ENCODE assay signal across 9 cellular contexts in the genomic region with DNA sequence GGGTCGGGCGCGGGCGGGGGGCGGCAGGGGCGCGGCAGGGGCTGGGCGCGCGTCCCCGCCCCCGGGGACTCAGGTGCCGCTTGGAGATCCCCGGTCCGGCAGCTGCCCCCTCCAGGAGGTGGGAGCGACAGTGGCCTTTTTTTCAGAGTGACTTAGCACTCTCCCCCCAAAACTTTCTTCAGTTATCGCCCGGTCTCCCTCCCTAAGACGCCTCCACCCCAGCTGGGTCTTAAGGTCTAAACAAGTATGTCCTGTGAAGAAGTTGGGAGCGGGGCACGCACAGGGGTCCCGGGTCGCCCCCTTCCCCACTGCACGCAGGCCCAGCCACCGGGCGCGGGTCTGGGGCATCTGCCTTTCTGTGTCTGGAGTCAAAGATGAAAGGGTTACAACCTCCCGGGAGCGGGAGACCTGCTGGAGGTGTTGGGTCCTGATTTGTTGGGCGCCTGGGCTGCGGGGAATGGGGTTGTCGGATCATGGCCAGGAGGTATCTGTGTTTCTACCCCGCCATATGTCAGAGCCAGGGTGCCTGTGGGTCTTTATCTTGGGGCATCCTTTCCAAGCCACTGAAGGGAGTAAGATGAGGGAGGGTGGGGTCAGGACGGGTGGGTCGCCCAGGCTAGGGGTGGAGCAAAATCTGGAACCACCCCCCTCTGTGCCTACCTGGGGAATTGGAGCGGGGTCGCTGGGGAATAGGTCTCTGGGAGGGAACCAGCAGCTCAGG. TPM values are rescaled to one million over a fixed set of nuclear protein-coding genes. Genes with fewer than 3 reads are reported as not detected.
DNase-seq lines count a peak whose midpoint lies in the region; ATAC-seq, FAIRE-seq and TF ChIP-seq lines count a peak whose summit lies in the region.
"Had no signal": no experiment of that assay in that cellular context is flagged by ENCODE, and none has a peak within 500 bp of the region (broad histone marks: within the 10 kb centered on the region; RNA-seq: fewer than 3 reads in every experiment).

No MANE protein-coding gene starts in this region.

- H3K36me3 ChIP-seq in HEK293 (ENCODE audit: control insufficient read depth in 2 of 2, insufficient read depth in 1 of 2, low read length in 2 of 2) (no peaks in the 10 kb centered on the region), psoas muscle (ENCODE audit: insufficient read depth in 1 of 2, low read depth in 1 of 2) (no peaks in the 10 kb centered on the region), kidney (ENCODE audit: control insufficient read depth in 1 of 2, insufficient read depth in 2 of 2, low read length in 2 of 2) (no peaks in the 10 kb centered on the region)

- no peaks in the 10 kb centered on the region for H3K9me3 Mint-ChIP-seq in activated CD4-positive, alpha-beta T cell treated with anti-CD3 and anti-CD28 coated beads, Interleukin-2, amount 10 ng/mL, durations not matched to agents 7 days and 5 days

- DNase-seq in activated CD4-positive, alpha-beta T cell treated with anti-CD3 and anti-CD28 coated beads, Interleukin-2, amount 10 ng/mL, durations not matched to agents 7 days and 5 days = peak; percentile 66
- DNase-seq in fibroblast of mammary gland (ENCODE audit: low read depth) = no peak
- DNase-seq in psoas muscle = no peak
- no peak for DNase-seq in glomerular visceral epithelial cell (ENCODE audit: extremely low spot score)
- no peak for DNase-seq in A172 (ENCODE audit: low spot score)
- DNase-seq in kidney = no peak
- no peak for DNase-seq in cortex of kidney (lab: John Stamatoyannopoulos, UW)

- H3K27me3 ChIP-seq in psoas muscle (ENCODE audit: insufficient read depth in 3 of 3, low read length in 2 of 3) = peaks cover 0 to 13% (median 8%) of the 10 kb centered on the region in 3 donors

- H3K4me1 ChIP-seq in HEK293 (ENCODE audit: control insufficient read depth, insufficient read depth, low read length) = no peaks in the 10 kb centered on the region; the same call in 1 of the 2 replicates
- peaks cover 3% of the 10 kb centered on the region for H3K4me1 ChIP-seq in psoas muscle
- no peaks in the 10 kb centered on the region for H3K4me1 ChIP-seq in kidney (ENCODE audit: control insufficient read depth in 1 of 2, insufficient read depth in 1 of 2, low read depth in 1 of 2, low read length in 2 of 2)

- ATAC-seq in psoas muscle = no peak

- no peak overlapping the region for H3K27ac ChIP-seq in HEK293 (ENCODE audit: extremely low read depth, low read depth, low read length)
- no peak overlapping the region for H3K27ac ChIP-seq in psoas muscle
- peak overlapping the region in 1 of 2 donors; percentile 3 for H3K27ac ChIP-seq in kidney (ENCODE audit: low read depth in 2 of 2, low read length in 2 of 2)

- peaks cover 53% of the 10 kb centered on the region for H3K4me1 Mint-ChIP-seq in activated CD4-positive, alpha-beta T cell treated with anti-CD3 and anti-CD28 coated beads, Interleukin-2, amount 10 ng/mL, durations not matched to agents 7 days and 5 days

- H3K4me3 ChIP-seq in HEK293 (ENCODE audit: low read depth, low read length) (peak overlapping the region; percentile 55), fibroblast of mammary gland (ENCODE audit: control insufficient read depth, low read depth, low read length) (peak overlapping the region; percentile 27), psoas muscle (peak overlapping the region; percentile 70), kidney (ENCODE audit: low read length in 2 of 2) (peak overlapping the region in 1 of 2 donors; percentile 32)

- FAIRE-seq in kidney (lab: Jason Lieb, UNC) = no peak

- H3K27ac Mint-ChIP-seq in activated CD4-positive, alpha-beta T cell treated with anti-CD3 and anti-CD28 coated beads, Interleukin-2, amount 10 ng/mL, durations not matched to agents 7 days and 5 days = peak overlapping the region; percentile 100

- 28 to 40% (median 39%) methylated on average over 25 to 37 of the region's 37 CpGs for whole genome bisulfite sequencing in psoas muscle, 3 donors

- CTCF ChIA-PET in HEK293 (lab: Yijun Ruan, JAX) = interaction anchor here (0.6 to 10.4 kb wide), 8 partner anchors 11 to 203 kb away, joined by 3 to 192 read pairs (median 4); a partner anchor contains a TSS
- CTCF ChIA-PET in activated CD4-positive, alpha-beta T cell treated with anti-CD3 and anti-CD28 coated beads, Interleukin-2, amount 10 ng/mL, durations not matched to agents 7 days and 5 days (lab: Charles Lee) = interaction anchor here (1.0 to 4.1 kb wide), 5 partner anchors 24 to 163 kb away, joined by 3 to 21 read pairs (median 4); a partner anchor contains a TSS

- POLR2A ChIA-PET in HEK293 (lab: Yijun Ruan, JAX) = interaction anchor here (1.7 to 1.8 kb wide), 2 partner anchors 13 to 74 kb away, joined by 4 to 8 read pairs; a partner anchor contains a TSS
- POLR2A ChIA-PET in activated CD4-positive, alpha-beta T cell treated with anti-CD3 and anti-CD28 coated beads, Interleukin-2, amount 10 ng/mL, durations not matched to agents 7 days and 5 days (lab: Charles Lee) = interaction anchor here (0.6 kb wide), 1 partner anchor 532 kb away, joined by 3 read pairs; no protein-coding TSS in a partner anchor

- H3K36me3 Mint-ChIP-seq in activated CD4-positive, alpha-beta T cell treated with anti-CD3 and anti-CD28 coated beads, Interleukin-2, amount 10 ng/mL, durations not matched to agents 7 days and 5 days (ENCODE audit: low read depth) = peaks cover 66% of the 10 kb centered on the region

- H3K27me3 Mint-ChIP-seq in activated CD4-positive, alpha-beta T cell treated with anti-CD3 and anti-CD28 coated beads, Interleukin-2, amount 10 ng/mL, durations not matched to agents 7 days and 5 days = no peaks in the 10 kb centered on the region

- H3K9me3 ChIP-seq in HEK293 (ENCODE audit: control insufficient read depth, insufficient read depth, low read depth, low read length) (no peaks in the 10 kb centered on the region), psoas muscle (no peaks in the 10 kb centered on the region), kidney (ENCODE audit: control insufficient read depth in 1 of 2, low read length in 2 of 2) (no peaks in the 10 kb centered on the region)

- TF ChIP-seq CTCF in HEK293 (tag by site-specific recombination; IDR thresholded peaks at IDR 0.05) (no peak), fibroblast of mammary gland (conservative IDR thresholded peaks at IDR 0.05; ENCODE audit: control insufficient read depth, insufficient read depth, low read depth, low read length) (no peak), psoas muscle (IDR thresholded peaks at IDR 0.05) (no peak), kidney (IDR thresholded peaks at IDR 0.05; ENCODE audit: borderline replicate concordance, extremely low read depth, insufficient read depth) (no peak)

- intact Hi-C loops in psoas muscle (cut with DNase I) (loop anchor here in 1 of 2 donors (5.0 kb wide), 1 partner anchor 365 kb away; no protein-coding TSS in a partner anchor), kidney (cut with DNase I) (loop anchor here (10.0 kb wide), 1 partner anchor 162 kb away; no protein-coding TSS in a partner anchor)

- peak overlapping the region; percentile 97 for H3K4me3 Mint-ChIP-seq in activated CD4-positive, alpha-beta T cell treated with anti-CD3 and anti-CD28 coated beads, Interleukin-2, amount 10 ng/mL, durations not matched to agents 7 days and 5 days

- H3K9ac ChIP-seq in kidney (ENCODE audit: low read length in 2 of 2) = no peak overlapping the region

TF ChIP-seq in HEK293, 187 proteins besides CTCF, POLR2A, EP300 and RAD21 (continues in another document):
- TF ChIP-seq, protein P1, sequence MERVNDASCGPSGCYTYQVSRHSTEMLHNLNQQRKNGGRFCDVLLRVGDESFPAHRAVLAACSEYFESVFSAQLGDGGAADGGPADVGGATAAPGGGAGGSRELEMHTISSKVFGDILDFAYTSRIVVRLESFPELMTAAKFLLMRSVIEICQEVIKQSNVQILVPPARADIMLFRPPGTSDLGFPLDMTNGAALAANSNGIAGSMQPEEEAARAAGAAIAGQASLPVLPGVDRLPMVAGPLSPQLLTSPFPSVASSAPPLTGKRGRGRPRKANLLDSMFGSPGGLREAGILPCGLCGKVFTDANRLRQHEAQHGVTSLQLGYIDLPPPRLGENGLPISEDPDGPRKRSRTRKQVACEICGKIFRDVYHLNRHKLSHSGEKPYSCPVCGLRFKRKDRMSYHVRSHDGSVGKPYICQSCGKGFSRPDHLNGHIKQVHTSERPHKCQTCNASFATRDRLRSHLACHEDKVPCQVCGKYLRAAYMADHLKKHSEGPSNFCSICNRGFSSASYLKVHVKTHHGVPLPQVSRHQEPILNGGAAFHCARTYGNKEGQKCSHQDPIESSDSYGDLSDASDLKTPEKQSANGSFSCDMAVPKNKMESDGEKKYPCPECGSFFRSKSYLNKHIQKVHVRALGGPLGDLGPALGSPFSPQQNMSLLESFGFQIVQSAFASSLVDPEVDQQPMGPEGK (tag by site-specific recombination; IDR thresholded peaks at IDR 0.05) = no peak
- no peak for TF ChIP-seq ZNF175 (tag by site-specific recombination; IDR thresholded peaks at IDR 0.05)
- no peak for TF ChIP-seq ZNF658 (tag by site-specific recombination; IDR thresholded peaks at IDR 0.05)
- TF ChIP-seq, protein P2, sequence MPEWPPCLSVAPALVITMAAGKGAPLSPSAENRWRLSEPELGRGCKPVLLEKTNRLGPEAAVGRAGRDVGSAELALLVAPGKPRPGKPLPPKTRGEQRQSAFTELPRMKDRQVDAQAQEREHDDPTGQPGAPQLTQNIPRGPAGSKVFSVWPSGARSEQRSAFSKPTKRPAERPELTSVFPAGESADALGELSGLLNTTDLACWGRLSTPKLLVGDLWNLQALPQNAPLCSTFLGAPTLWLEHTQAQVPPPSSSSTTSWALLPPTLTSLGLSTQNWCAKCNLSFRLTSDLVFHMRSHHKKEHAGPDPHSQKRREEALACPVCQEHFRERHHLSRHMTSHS (tag by site-specific recombination; IDR thresholded peaks at IDR 0.05) = no peak
- TF ChIP-seq KLF10 (tag by site-specific recombination; IDR thresholded peaks at IDR 0.05) = peak; percentile 86

RNA-seq across cellular contexts. Expression of a gene that starts 0.7 kb away (rescaled TPM):
- 100 to 1,000 TPM; 391 to 410 TPM for total RNA-seq in activated CD4-positive, alpha-beta T cell treated with anti-CD3 and anti-CD28 coated beads, Interleukin-2, amount 10 ng/mL, durations not matched to agents 7 days and 5 days
- 1 to 10 TPM; 5.4 to 6.5 (median 6.0) TPM for total RNA-seq in psoas muscle
- 1 to 10 TPM; 1.8 to 2.4 (median 2.3) TPM for polyA plus RNA-seq in psoas muscle
- total RNA-seq in A172 (2014; rRNA removed; shearing (Covaris generic)) = 36.3 and 44.8 TPM in 2 replicates
- 32.9 TPM for total RNA-seq in kidney
- 2.3 TPM for polyA plus RNA-seq in kidney (ENCODE audit: insufficient read depth, low read depth, low replicate concordance)

RNA-seq across cellular contexts. Expression of a gene that starts 39.5 kb away (rescaled TPM):
- under 1 TPM; 0.27 to 0.67 TPM for total RNA-seq in activated CD4-positive, alpha-beta T cell treated with anti-CD3 and anti-CD28 coated beads, Interleukin-2, amount 10 ng/mL, durations not matched to agents 7 days and 5 days
- total RNA-seq in psoas muscle = under 1 TPM in 1 of 4 donors, not detected in 3; 0.11 TPM
- polyA plus RNA-seq in psoas muscle = not detected
- total RNA-seq in A172 (2014; rRNA removed; shearing (Covaris generic)) = not detected in 2 replicates
- total RNA-seq in kidney = not detected
- not detected for polyA plus RNA-seq in kidney (ENCODE audit: insufficient read depth, low read depth, low replicate concordance)
- total RNA-seq: subcutaneous adipose tissue had no signal
